In genomic region chr16:7992616-7993015, GRCh38 we compare ENCODE assay signal across 29 cellular contexts.
"Had no signal": no experiment of that assay in that cellular context is flagged by ENCODE, and none has a peak within 500 bp of the region (broad histone marks: within the 10 kb centered on the region; RNA-seq: fewer than 3 reads in every experiment).

No MANE protein-coding gene starts in this region.

- H3K36me3 Mint-ChIP-seq: stimulated activated naive B cell treated with anti-CD40 and anti-IgM and Interleukin-4, amounts not matched to agents 10 μg/mL and 1 μg/mL and 100 μg/mL, for 72 hours had no signal

- H3K27ac Mint-ChIP-seq: nephron; stimulated activated naive B cell treated with anti-CD40 and anti-IgM and Interleukin-4, amounts not matched to agents 10 μg/mL and 1 μg/mL and 100 μg/mL, for 72 hours had no signal

- H3K27ac ChIP-seq: left ventricle myocardium inferior, pancreas, prostate gland, skin epidermis, testis, thyroid gland, transverse colon, upper lobe of left lung, vagina had no signal

- H3K36me3 ChIP-seq: left ventricle myocardium inferior, pancreas, prostate gland, stomach, thyroid gland, transverse colon, upper lobe of left lung, vagina had no signal

- H3K9me3 Mint-ChIP-seq: nephron had no signal

- H3K4me3 Mint-ChIP-seq: naive thymus-derived CD8-positive, alpha-beta T cell; nephron; neural crest cell; stimulated activated naive B cell treated with anti-CD40 and anti-IgM and Interleukin-4, amounts not matched to agents 10 μg/mL and 1 μg/mL and 100 μg/mL, for 72 hours had no signal

- H3K4me1 ChIP-seq: pancreas, prostate gland, testis, thyroid gland, transverse colon, upper lobe of left lung, vagina had no signal

- H3K9me3 ChIP-seq: left ventricle myocardium inferior, pancreas, prostate gland, stomach, testis, thyroid gland, transverse colon, upper lobe of left lung, vagina had no signal

- ATAC-seq: left cardiac atrium; naive thymus-derived CD8-positive, alpha-beta T cell; pancreas; right cardiac atrium; sciatic nerve; stimulated activated naive B cell treated with anti-CD40 and anti-IgM and Interleukin-4, amounts not matched to agents 10 μg/mL and 1 μg/mL and 100 μg/mL, for 72 hours; stimulated activated naive CD8-positive, alpha-beta T cell treated with anti-CD3 and anti-CD28 coated beads, Interleukin-15, Interleukin-2, amounts not matched to agents 100 U/mL and 50 U/mL, for 24 hours had no signal

- H3K4me3 ChIP-seq: left ventricle myocardium inferior, pancreas, prostate gland, skin epidermis, stomach, testis, thyroid gland, transverse colon, upper lobe of left lung, vagina had no signal

- H3K27me3 ChIP-seq: stomach, testis, thyroid gland, transverse colon, upper lobe of left lung, vagina had no signal

- H3K27me3 Mint-ChIP-seq: naive thymus-derived CD8-positive, alpha-beta T cell; stimulated activated naive B cell treated with anti-CD40 and anti-IgM and Interleukin-4, amounts not matched to agents 10 μg/mL and 1 μg/mL and 100 μg/mL, for 72 hours had no signal

- H3K4me1 Mint-ChIP-seq: naive thymus-derived CD8-positive, alpha-beta T cell; nephron; neural crest cell; stimulated activated naive B cell treated with anti-CD40 and anti-IgM and Interleukin-4, amounts not matched to agents 10 μg/mL and 1 μg/mL and 100 μg/mL, for 72 hours had no signal

- DNase-seq: hippocampal formation; kidney glomerular epithelial cell; left cardiac atrium; left ventricle myocardium inferior; mammary epithelial cell; mesenchymal stem cell; naive thymus-derived CD8-positive, alpha-beta T cell; nucleus accumbens; pancreas; posterior cingulate gyrus; retina; right cardiac atrium; stimulated activated CD4-positive, alpha-beta T cell treated with anti-CD3 and anti-CD28 coated beads, Interleukin-12 subunit alpha, Interleukin-12 subunit beta, amount 100 ng/mL, for 4 hours; stimulated activated CD4-positive, alpha-beta T cell treated with anti-CD3 and anti-CD28 coated beads, Interleukin-15, amount 100 ng/mL, for 24 hours; stimulated activated CD4-positive, alpha-beta T cell treated with anti-CD3 and anti-CD28 coated beads, Interleukin-2, amount 100 ng/mL, for 24 hours; stimulated activated CD4-positive, alpha-beta T cell treated with anti-CD3 and anti-CD28 coated beads, Interleukin-4, amount 100 ng/mL, for 1 hour; stimulated activated naive B cell treated with anti-CD40 and anti-IgM and Interleukin-4, amounts not matched to agents 10 μg/mL and 1 μg/mL and 100 μg/mL, for 72 hours; stimulated activated naive CD8-positive, alpha-beta T cell treated with anti-CD3 and anti-CD28 coated beads, Interleukin-15, Interleukin-2, amounts not matched to agents 100 U/mL and 50 U/mL, for 24 hours; stomach; testis; thyroid gland; transverse colon had no signal
